ENCODE assay signal across 9 cellular contexts in genomic region chr4:55399581-55399980, GRCh38. TPM values are rescaled to one million over a fixed set of nuclear protein-coding genes. Genes with fewer than 3 reads are reported as not detected.
DNase-seq lines count a peak whose midpoint lies in the region; ATAC-seq and TF ChIP-seq lines count a peak whose summit lies in the region.
"Had no signal": no experiment of that assay in that cellular context is flagged by ENCODE, and none has a peak within 500 bp of the region (broad histone marks: within the 10 kb centered on the region; RNA-seq: fewer than 3 reads in every experiment).

No MANE protein-coding gene starts in this region.

- TF ChIP-seq POLR2A in prostate gland (IDR thresholded peaks at IDR 0.05): no peak

- H3K27ac ChIP-seq in GM23338 (ENCODE audit: low read depth): no peak overlapping the region
- no peak overlapping the region for H3K27ac ChIP-seq in PC-9
- no peak overlapping the region for H3K27ac ChIP-seq in endodermal cell (ENCODE audit: low read depth, low read length)
- peak overlapping the region; percentile 96 to 97 for H3K27ac ChIP-seq in prostate gland

- POLR2A ChIA-PET in PC-9 (lab: Charles Lee; ENCODE audit: unreplicated experiment): interaction anchor here (0.7 kb wide), 1 partner anchor 41 kb away, joined by 5 read pairs; no protein-coding TSS in a partner anchor

- H3K9me3 ChIP-seq in PC-9 (ENCODE audit: insufficient read depth, low read depth): no peaks in the 10 kb centered on the region
- H3K9me3 ChIP-seq in endodermal cell (ENCODE audit: control insufficient read depth, low read length): peaks cover 4% of the 10 kb centered on the region
- no peaks in the 10 kb centered on the region for H3K9me3 ChIP-seq in prostate gland

- H3K4me3 ChIP-seq in GM23338 (peak overlapping the region; percentile 92; the same call in 1 of the 2 replicates), PC-9 (peak overlapping the region; percentile 67; the same call in 1 of the 2 replicates), endodermal cell (ENCODE audit: low read length) (peak overlapping the region; percentile 95), prostate gland (peak overlapping the region in 1 of 2 donors; percentile 86)

- peaks cover 55% of the 10 kb centered on the region for H3K36me3 Mint-ChIP-seq in GM23338 (ENCODE audit: low read depth)
- H3K36me3 Mint-ChIP-seq in endodermal cell (ENCODE audit: low read depth): peaks cover 29% of the 10 kb centered on the region

- H3K9me3 Mint-ChIP-seq in GM23338: no peaks in the 10 kb centered on the region; the same call in 1 of the 3 replicates
- H3K9me3 Mint-ChIP-seq in endodermal cell: peaks cover 3% of the 10 kb centered on the region

- ATAC-seq in GM23338 (no peak), GM19395 (IDR thresholded peaks at IDR 0.05; ENCODE audit: unreplicated experiment) (no peak)
- ATAC-seq: HCT116, left ventricle myocardium superior had no signal

- H2AFZ ChIP-seq in GM23338 (no peak overlapping the region), PC-9 (no peak overlapping the region)

- H3K27me3 Mint-ChIP-seq in GM23338 (ENCODE audit: insufficient read depth, low read depth, poor library complexity) (peaks cover 4% of the 10 kb centered on the region), endodermal cell (ENCODE audit: insufficient read depth) (no peaks in the 10 kb centered on the region)

- H3F3A ChIP-seq in GM23338 (replicated peaks; ENCODE audit: low read depth): no peaks in the 10 kb centered on the region
- H3F3A ChIP-seq in PC-9 (ENCODE audit: insufficient read depth, low read depth): peaks cover 9% of the 10 kb centered on the region; the same call in 1 of the 2 replicates

- CTCF ChIA-PET in PC-9 (lab: Charles Lee): no interaction called here

- H3K27me3 ChIP-seq in GM23338 (ENCODE audit: insufficient read depth): no peaks in the 10 kb centered on the region
- no peaks in the 10 kb centered on the region for H3K27me3 ChIP-seq in PC-9 (ENCODE audit: insufficient read depth, low read depth)
- no peaks in the 10 kb centered on the region for H3K27me3 ChIP-seq in endodermal cell (ENCODE audit: control insufficient read depth, insufficient read depth, low read length, poor library complexity, severe bottlenecking)
- no peaks in the 10 kb centered on the region for H3K27me3 ChIP-seq in prostate gland (replicated peaks; ENCODE audit: insufficient read depth)

- peaks cover 24% of the 10 kb centered on the region for H3K4me1 Mint-ChIP-seq in GM23338
- peaks cover 25% of the 10 kb centered on the region for H3K4me1 Mint-ChIP-seq in endodermal cell

- no CpG with 5 or more reads among the region's 1 CpG for WGBS in endodermal cell (ENCODE audit: insufficient coverage in 1 of 2, insufficient read length in 1 of 2), 2 experiments
- 77% methylated on average over 1 of the region's 1 CpG for WGBS in prostate gland

- H3K4me1 ChIP-seq in GM23338 (ENCODE audit: insufficient read depth) (peaks cover 22% of the 10 kb centered on the region), PC-9 (replicated peaks; ENCODE audit: insufficient read depth) (peaks cover 29% of the 10 kb centered on the region), endodermal cell (ENCODE audit: control insufficient read depth, insufficient read depth, low read length) (no peaks in the 10 kb centered on the region), prostate gland (replicated peaks) (no peaks in the 10 kb centered on the region)

- H3K9me2 ChIP-seq in GM23338 (ENCODE audit: insufficient read depth) (no peaks in the 10 kb centered on the region), PC-9 (ENCODE audit: insufficient read depth) (no peaks in the 10 kb centered on the region)

- H3K4me2 ChIP-seq in GM23338 (peak overlapping the region; percentile 87), PC-9 (peak overlapping the region; percentile 95)

- H3K79me2 ChIP-seq in GM23338 (replicated peaks; ENCODE audit: insufficient read depth) (peaks cover 82% of the 10 kb centered on the region), PC-9 (ENCODE audit: low read depth) (peaks cover 69% of the 10 kb centered on the region)

- DNase-seq in GM23338 (ENCODE audit: low spot score) (no peak), PC-9 (no peak), endodermal cell (no peak), prostate gland (ENCODE audit: low spot score) (no peak), NCI-H1048 (lab: John Stamatoyannopoulos, UW) (no peak), cerebellum (ENCODE audit: low spot score) (no peak)
- DNase-seq: left ventricle myocardium superior had no signal

- H3K4me3 Mint-ChIP-seq in GM23338 (peak overlapping the region; percentile 94), endodermal cell (peak overlapping the region; percentile 87)

- H3K36me3 ChIP-seq in GM23338 (ENCODE audit: insufficient read depth): peaks cover 17% of the 10 kb centered on the region; the same call in 1 of the 2 replicates
- no peaks in the 10 kb centered on the region for H3K36me3 ChIP-seq in PC-9 (ENCODE audit: low read depth)
- H3K36me3 ChIP-seq in endodermal cell (ENCODE audit: control insufficient read depth, insufficient read depth, low read length): peaks cover 35% of the 10 kb centered on the region
- no peaks in the 10 kb centered on the region for H3K36me3 ChIP-seq in prostate gland

- peaks cover 55% of the 10 kb centered on the region for H4K20me1 ChIP-seq in GM23338 (replicated peaks; ENCODE audit: insufficient read depth)
- peaks cover 40% of the 10 kb centered on the region for H4K20me1 ChIP-seq in PC-9 (ENCODE audit: insufficient read depth)

- no TSS peak for BruUV-seq in PC-9 (replicated peaks; lab: Mats Ljungman, UMichigan)

- intact Hi-C loops in PC-9 (cut with micrococcal nuclease; ENCODE audit: unreplicated experiment): loop anchor here (5.0 kb wide), 2 partner anchors 37 to 387 kb away; no protein-coding TSS in a partner anchor
- intact Hi-C loops in prostate gland (cut with DNase I): no loop called here

- TF ChIP-seq CTCF in GM23338 (conservative IDR thresholded peaks at IDR 0.05; ENCODE audit: low read depth in 2 of 2) (no peak), PC-9 (conservative IDR thresholded peaks at IDR 0.05) (no peak), endodermal cell (conservative IDR thresholded peaks at IDR 0.05) (no peak), prostate gland (IDR thresholded peaks at IDR 0.05) (no peak)

- H3K9ac ChIP-seq in endodermal cell (ENCODE audit: extremely low read depth, low read length, poor library complexity, severe bottlenecking): no peak overlapping the region

- H3K27ac Mint-ChIP-seq in GM23338 (no peak overlapping the region), endodermal cell (no peak overlapping the region)

TF ChIP-seq in GM23338, 12 proteins besides CTCF, POLR2A, EP300 and RAD21 (continues in another document):
- TF ChIP-seq, protein P1, sequence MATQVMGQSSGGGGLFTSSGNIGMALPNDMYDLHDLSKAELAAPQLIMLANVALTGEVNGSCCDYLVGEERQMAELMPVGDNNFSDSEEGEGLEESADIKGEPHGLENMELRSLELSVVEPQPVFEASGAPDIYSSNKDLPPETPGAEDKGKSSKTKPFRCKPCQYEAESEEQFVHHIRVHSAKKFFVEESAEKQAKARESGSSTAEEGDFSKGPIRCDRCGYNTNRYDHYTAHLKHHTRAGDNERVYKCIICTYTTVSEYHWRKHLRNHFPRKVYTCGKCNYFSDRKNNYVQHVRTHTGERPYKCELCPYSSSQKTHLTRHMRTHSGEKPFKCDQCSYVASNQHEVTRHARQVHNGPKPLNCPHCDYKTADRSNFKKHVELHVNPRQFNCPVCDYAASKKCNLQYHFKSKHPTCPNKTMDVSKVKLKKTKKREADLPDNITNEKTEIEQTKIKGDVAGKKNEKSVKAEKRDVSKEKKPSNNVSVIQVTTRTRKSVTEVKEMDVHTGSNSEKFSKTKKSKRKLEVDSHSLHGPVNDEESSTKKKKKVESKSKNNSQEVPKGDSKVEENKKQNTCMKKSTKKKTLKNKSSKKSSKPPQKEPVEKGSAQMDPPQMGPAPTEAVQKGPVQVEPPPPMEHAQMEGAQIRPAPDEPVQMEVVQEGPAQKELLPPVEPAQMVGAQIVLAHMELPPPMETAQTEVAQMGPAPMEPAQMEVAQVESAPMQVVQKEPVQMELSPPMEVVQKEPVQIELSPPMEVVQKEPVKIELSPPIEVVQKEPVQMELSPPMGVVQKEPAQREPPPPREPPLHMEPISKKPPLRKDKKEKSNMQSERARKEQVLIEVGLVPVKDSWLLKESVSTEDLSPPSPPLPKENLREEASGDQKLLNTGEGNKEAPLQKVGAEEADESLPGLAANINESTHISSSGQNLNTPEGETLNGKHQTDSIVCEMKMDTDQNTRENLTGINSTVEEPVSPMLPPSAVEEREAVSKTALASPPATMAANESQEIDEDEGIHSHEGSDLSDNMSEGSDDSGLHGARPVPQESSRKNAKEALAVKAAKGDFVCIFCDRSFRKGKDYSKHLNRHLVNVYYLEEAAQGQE (IDR thresholded peaks at IDR 0.05; ENCODE audit: unreplicated experiment): no peak

RNA-seq across cellular contexts. Expression of gene TMEM165, which starts 3.8 kb away (rescaled TPM):
- 170 and 171 TPM in 2 replicates for total RNA-seq in GM23338 (2014; rRNA removed; shearing (Covaris generic))
- 120 and 125 TPM in 2 replicates for polyA plus RNA-seq in GM23338 (2016; fragmentation: Nextera tagmentation; extraction: Ambion mirVana)
- 61.4 and 61.8 TPM in 2 replicates for total RNA-seq in PC-9 (2021)
- 100 to 1,000 TPM in 1 of 2 donors, 10 to 100 TPM in 1; 90.5 to 100 TPM for total RNA-seq in endodermal cell
- 48.5 TPM for polyA plus RNA-seq in endodermal cell (2013, experiment 1 of 2)
- 43.1 TPM for polyA plus RNA-seq in endodermal cell (2013, experiment 2 of 2)
- total RNA-seq in prostate gland: 100 to 1,000 TPM; 117 to 183 TPM
- 93.5 TPM for total RNA-seq in cerebellum

RNA-seq across cellular contexts. Expression of gene SRD5A3, which starts 53.5 kb away (rescaled TPM):
- total RNA-seq in GM23338 (2014; rRNA removed; shearing (Covaris generic)): 23.0 and 34.4 TPM in 2 replicates
- polyA plus RNA-seq in GM23338 (2016; fragmentation: Nextera tagmentation; extraction: Ambion mirVana): 48.7 and 49.9 TPM in 2 replicates
- total RNA-seq in PC-9 (2021) (7.3 and 9.9 TPM in 2 replicates), endodermal cell (10 to 100 TPM; 34.5 to 37.1 TPM), prostate gland (10 to 100 TPM in 1 of 2 donors, 1 to 10 TPM in 1; 6.6 to 14.8 TPM), cerebellum (4.4 TPM)
- 26.9 TPM for polyA plus RNA-seq in endodermal cell (2013, experiment 1 of 2)
- polyA plus RNA-seq in endodermal cell (2013, experiment 2 of 2): 23.4 TPM

Comparison
In these comparisons a context has a peak if more than half of its experiments do, and no peak if none do; other contexts are left out.
1. H3K27ac ChIP-seq: peak in prostate gland (2 of 2); none in GM23338 (single experiment), PC-9 (single experiment) and endodermal cell (single experiment).